ENCODE assay signal across 15 cellular contexts in the genomic region with DNA sequence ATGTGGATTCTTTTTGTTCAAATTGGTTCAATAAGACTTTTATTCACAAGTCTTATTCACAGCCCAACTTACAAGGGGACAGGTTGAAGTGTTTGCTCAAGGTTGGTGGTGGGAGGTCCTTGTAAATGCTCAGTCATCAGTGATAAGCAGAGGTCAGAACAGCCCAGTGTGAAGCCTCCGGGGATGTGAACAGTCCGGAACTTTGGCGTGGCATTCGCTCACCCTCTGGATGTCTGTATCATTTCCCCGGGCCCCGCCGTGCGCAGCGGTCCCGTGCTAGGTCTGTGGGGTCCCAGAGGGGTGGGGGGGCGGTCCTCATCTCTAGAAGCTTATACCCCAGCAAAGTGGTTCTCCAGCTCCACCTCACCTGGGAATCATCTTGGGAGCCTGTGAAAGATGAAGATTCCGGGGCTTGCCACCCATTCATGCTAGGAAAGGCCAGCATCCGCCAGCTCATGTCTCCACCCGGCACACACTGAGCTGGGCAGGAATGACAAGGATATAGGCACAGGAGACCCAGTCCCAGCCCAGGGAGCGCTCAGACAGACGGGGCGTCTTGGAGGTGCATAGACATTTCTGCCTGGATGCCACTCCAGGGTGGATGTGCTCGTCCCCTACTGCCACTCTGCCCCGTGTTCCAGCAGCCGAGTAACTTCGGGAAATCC.
DNase-seq lines count a peak whose midpoint lies in the region; ATAC-seq and TF ChIP-seq lines count a peak whose summit lies in the region.
"Had no signal": no experiment of that assay in that cellular context is flagged by ENCODE, and none has a peak within 500 bp of the region (broad histone marks: within the 10 kb centered on the region; RNA-seq: fewer than 3 reads in every experiment).

No MANE protein-coding gene starts in this region.

- no peak for TF ChIP-seq POLR2A in IMR-90 (IDR thresholded peaks at IDR 0.05; ENCODE audit: low read depth, low read length)

- H3K27me3 ChIP-seq in AG04450 (ENCODE audit: control insufficient read depth, insufficient read depth, low read length): no peaks in the 10 kb centered on the region
- no peaks in the 10 kb centered on the region for H3K27me3 ChIP-seq in IMR-90 (ENCODE audit: control insufficient read depth, insufficient read depth, low read length)

- H4K5ac ChIP-seq in IMR-90 (ENCODE audit: low read depth, low read length): no peak overlapping the region

- POLR2A ChIA-PET in AG04450 (lab: Yijun Ruan, JAX): no interaction called here
- POLR2A ChIA-PET in IMR-90 (lab: Charles Lee; ENCODE audit: unreplicated experiment): no interaction called here

- no peak overlapping the region for H2AK5ac ChIP-seq in IMR-90 (ENCODE audit: low read depth, low read length)

- H2BK120ac ChIP-seq in IMR-90 (ENCODE audit: low read depth, low read length): no peak overlapping the region

- no peak for TF ChIP-seq RAD21 in IMR-90 (IDR thresholded peaks at IDR 0.05; ENCODE audit: low read length)

- no peak overlapping the region for H3K23ac ChIP-seq in IMR-90 (ENCODE audit: low read depth, low read length)

- H3K18ac ChIP-seq in IMR-90 (ENCODE audit: low read depth, low read length): no peak overlapping the region

- H3K4me3 ChIP-seq in AG04450 (ENCODE audit: low read depth, low read length) (peak overlapping the region; percentile 56; the same call in 1 of the 2 replicates), IMR-90 (ENCODE audit: insufficient read depth, low read depth, low read length) (peak overlapping the region; percentile 30; the same call in 1 of the 2 replicates), epithelial cell of esophagus (ENCODE audit: low read length) (peak overlapping the region; percentile 44)

- no peak for TF ChIP-seq CTCF in AG04450 (IDR thresholded peaks at IDR 0.05; ENCODE audit: low read depth, low read length)
- no peak for TF ChIP-seq CTCF in IMR-90 (conservative IDR thresholded peaks at IDR 0.05; ENCODE audit: low read depth, low read length)
- no peak for TF ChIP-seq CTCF in epithelial cell of esophagus (IDR thresholded peaks at IDR 0.05; ENCODE audit: insufficient read depth, low read depth, low read length, missing control alignments)
- TF ChIP-seq CTCF in nephron progenitor cell (IDR thresholded peaks at IDR 0.05): no peak

- peak overlapping the region; percentile 76 for H3K4me2 ChIP-seq in IMR-90 (ENCODE audit: low read depth, low read length)

- H3K9me1 ChIP-seq in IMR-90 (ENCODE audit: insufficient read depth, low read length): peaks cover 12% of the 10 kb centered on the region

- in situ Hi-C loops in IMR-90 (cut with MboI; ENCODE audit: low sequenced_read_pairs): no loop called here

- H3K56ac ChIP-seq in IMR-90 (ENCODE audit: extremely low read depth, insufficient read depth, low read length): no peak overlapping the region

- H3K4me1 Mint-ChIP-seq in nephron progenitor cell: peaks cover 43% of the 10 kb centered on the region

- H3K4ac ChIP-seq in IMR-90 (ENCODE audit: low read depth, low read length): peak overlapping the region; percentile 29; the same call in 1 of the 2 replicates

- no peaks in the 10 kb centered on the region for H3K36me3 ChIP-seq in IMR-90 (ENCODE audit: control insufficient read depth, insufficient read depth, low read length)

- BruUV-seq in IMR-90 (replicated peaks; lab: Mats Ljungman, UMichigan): no TSS peak

- peak overlapping the region; percentile 60 for H2AK9ac ChIP-seq in IMR-90 (replicated peaks; ENCODE audit: low read depth, low read length, poor library complexity)

- no peak for DNase-seq in AG04450 (ENCODE audit: low read depth, low spot score)
- no peak for DNase-seq in IMR-90
- no peak for DNase-seq in epithelial cell of esophagus (ENCODE audit: low read depth)
- DNase-seq in nephron progenitor cell: no peak
- no peak for DNase-seq in NCI-H524 treated with DMSO at 0.1 percent for 48 hours (lab: John Stamatoyannopoulos, UW)
- no peak for DNase-seq in NCI-H1930 (lab: John Stamatoyannopoulos, UW)
- DNase-seq in DMS79 treated with DMSO at 0.1 percent for 48 hours (lab: John Stamatoyannopoulos, UW): no peak
- DNase-seq in GM19240 (ENCODE audit: insufficient read length, low spot score): no peak
- DNase-seq: activated naive CD4-positive, alpha-beta T cell treated with anti-CD3 and anti-CD28 coated beads, Interleukin-2, amount 50 U/mL, for 16 hours; hippocampal formation; Kasumi-1; NCI-H2107; PC-3 had no signal

- CTCF ChIA-PET in AG04450 (lab: Charles Lee): no interaction called here
- CTCF ChIA-PET in IMR-90 (lab: Yijun Ruan, JAX): interaction anchor here (0.6 kb wide), 1 partner anchor 263 kb away, joined by 4 read pairs; no protein-coding TSS in a partner anchor

- peaks cover 21% of the 10 kb centered on the region for H3K9me3 ChIP-seq in AG04450 (ENCODE audit: control insufficient read depth, insufficient read depth, low read length)
- peaks cover 2% of the 10 kb centered on the region; the same call in 1 of the 2 replicates for H3K9me3 ChIP-seq in IMR-90 (ENCODE audit: control insufficient read depth, insufficient read depth, low read length)

- no peak overlapping the region for H2BK20ac ChIP-seq in IMR-90 (ENCODE audit: low read depth, low read length)

- H4K91ac ChIP-seq in IMR-90 (ENCODE audit: insufficient read depth, low read depth, low read length): no peak overlapping the region

- peak overlapping the region; percentile 85 for H3K4me3 Mint-ChIP-seq in nephron progenitor cell

- peak overlapping the region; percentile 79 for H2AFZ ChIP-seq in IMR-90 (replicated peaks; ENCODE audit: low read length, poor library complexity)

- H3K4me1 ChIP-seq in IMR-90 (ENCODE audit: control insufficient read depth, insufficient read depth, low read length): peaks cover 19% of the 10 kb centered on the region

- no peak overlapping the region for H2BK5ac ChIP-seq in IMR-90 (ENCODE audit: low read depth, low read length, poor library complexity, severe bottlenecking)

- H3K27ac Mint-ChIP-seq in nephron progenitor cell: no peak overlapping the region
- H3K27ac Mint-ChIP-seq: activated CD8-positive, alpha-beta T cell treated with anti-CD3 and anti-CD28 coated beads for 36 hours had no signal

- dilution Hi-C loops in IMR-90 (cut with HindIII; ENCODE audit: low sequenced_read_pairs, unreplicated experiment): no loop called here

- no peaks in the 10 kb centered on the region; the same call in 1 of the 2 replicates for H4K20me1 ChIP-seq in IMR-90 (ENCODE audit: insufficient read depth, low read length)

- H3K79me1 ChIP-seq in IMR-90 (ENCODE audit: low read depth in 1 of 2, low read length in 2 of 2): peaks cover 9 to 23% of the 10 kb centered on the region in 2 experiments; a peak in 1 of 4 replicates

- H3K9me3 Mint-ChIP-seq in nephron progenitor cell: peaks cover 28% of the 10 kb centered on the region

- WGBS in IMR-90 (ENCODE audit: extremely low coverage in 2 of 2, insufficient read length in 1 of 2), 2 experiments: 65% methylated on average over 10 of the region's 21 CpGs; no CpG with 5 or more reads in 1 of the 2 experiments

- no peak overlapping the region for H4K8ac ChIP-seq in IMR-90 (ENCODE audit: low read depth in 2 of 2, low read length in 2 of 2)

- peaks cover 25% of the 10 kb centered on the region for H3K36me3 Mint-ChIP-seq in nephron progenitor cell (ENCODE audit: low read depth)

- ATAC-seq in IMR-90 (ENCODE audit: low read depth): no peak
- ATAC-seq: activated CD8-positive, alpha-beta T cell treated with anti-CD3 and anti-CD28 coated beads for 36 hours; PC-3 had no signal

- no peak overlapping the region for H3K14ac ChIP-seq in IMR-90 (replicated peaks; ENCODE audit: low read depth, low read length)

- no peak overlapping the region for H3K9ac ChIP-seq in IMR-90 (ENCODE audit: low read depth, low read length)

- H3K27ac ChIP-seq in AG04450 (ENCODE audit: low read depth, low read length) (no peak overlapping the region), IMR-90 (ENCODE audit: insufficient read depth, low read length) (no peak overlapping the region)
- H3K27ac ChIP-seq: skin epidermis had no signal

- intact Hi-C loops in IMR-90 (cut with micrococcal nuclease): no loop called here

- H3K27me3 Mint-ChIP-seq in nephron progenitor cell (ENCODE audit: low read depth, poor library complexity): peaks cover 15% of the 10 kb centered on the region
- H3K27me3 Mint-ChIP-seq: activated CD8-positive, alpha-beta T cell treated with anti-CD3 and anti-CD28 coated beads for 36 hours had no signal

- no peak overlapping the region for H2BK15ac ChIP-seq in IMR-90 (ENCODE audit: low read depth, low read length)

TF ChIP-seq in IMR-90, 13 proteins besides CTCF, POLR2A, EP300 and RAD21:
- TF ChIP-seq, protein P1, sequence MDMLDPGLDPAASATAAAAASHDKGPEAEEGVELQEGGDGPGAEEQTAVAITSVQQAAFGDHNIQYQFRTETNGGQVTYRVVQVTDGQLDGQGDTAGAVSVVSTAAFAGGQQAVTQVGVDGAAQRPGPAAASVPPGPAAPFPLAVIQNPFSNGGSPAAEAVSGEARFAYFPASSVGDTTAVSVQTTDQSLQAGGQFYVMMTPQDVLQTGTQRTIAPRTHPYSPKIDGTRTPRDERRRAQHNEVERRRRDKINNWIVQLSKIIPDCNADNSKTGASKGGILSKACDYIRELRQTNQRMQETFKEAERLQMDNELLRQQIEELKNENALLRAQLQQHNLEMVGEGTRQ (IDR thresholded peaks at IDR 0.05; ENCODE audit: low read depth, low read length): no peak
- TF ChIP-seq SMC3 (IDR thresholded peaks at IDR 0.05; ENCODE audit: low read depth, low read length): no peak
- TF ChIP-seq RFX5 (IDR thresholded peaks at IDR 0.05; ENCODE audit: low read depth, low read length): no peak
- TF ChIP-seq MAFK (IDR thresholded peaks at IDR 0.05; ENCODE audit: low read depth, low read length): no peak
- TF ChIP-seq, protein P2, sequence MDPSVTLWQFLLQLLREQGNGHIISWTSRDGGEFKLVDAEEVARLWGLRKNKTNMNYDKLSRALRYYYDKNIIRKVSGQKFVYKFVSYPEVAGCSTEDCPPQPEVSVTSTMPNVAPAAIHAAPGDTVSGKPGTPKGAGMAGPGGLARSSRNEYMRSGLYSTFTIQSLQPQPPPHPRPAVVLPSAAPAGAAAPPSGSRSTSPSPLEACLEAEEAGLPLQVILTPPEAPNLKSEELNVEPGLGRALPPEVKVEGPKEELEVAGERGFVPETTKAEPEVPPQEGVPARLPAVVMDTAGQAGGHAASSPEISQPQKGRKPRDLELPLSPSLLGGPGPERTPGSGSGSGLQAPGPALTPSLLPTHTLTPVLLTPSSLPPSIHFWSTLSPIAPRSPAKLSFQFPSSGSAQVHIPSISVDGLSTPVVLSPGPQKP (IDR thresholded peaks at IDR 0.05; ENCODE audit: borderline replicate concordance, low read depth, low read length): no peak
- no peak for TF ChIP-seq CEBPB (IDR thresholded peaks at IDR 0.05; ENCODE audit: low read depth, low read length)
- TF ChIP-seq BHLHE40 (IDR thresholded peaks at IDR 0.05; ENCODE audit: low read depth, low read length): no peak
- no peak for TF ChIP-seq MXI1 (IDR thresholded peaks at IDR 0.05; ENCODE audit: borderline replicate concordance, low read depth, low read length)
- TF ChIP-seq FOS (IDR thresholded peaks at IDR 0.05; ENCODE audit: low read depth, low read length): no peak
- TF ChIP-seq NFE2L2 (IDR thresholded peaks at IDR 0.05; ENCODE audit: low read depth, low read length): no peak
- TF ChIP-seq MAZ (IDR thresholded peaks at IDR 0.05; ENCODE audit: borderline replicate concordance, low read depth, low read length): no peak
